ENCODE assay signal across 24 cellular contexts in genomic region chr10:108812906-108813305, GRCh38.
"Had no signal": no experiment of that assay in that cellular context is flagged by ENCODE, and none has a peak within 500 bp of the region (broad histone marks: within the 10 kb centered on the region; RNA-seq: fewer than 3 reads in every experiment).

No MANE protein-coding gene starts in this region.

- H3K79me2 ChIP-seq: hepatocyte had no signal

- ATAC-seq: effector memory CD8-positive, alpha-beta T cell; esophagus mucosa; foreskin keratinocyte; gastrocnemius medialis; gastroesophageal sphincter; heart left ventricle; heart right ventricle had no signal

- H3K27me3 ChIP-seq: colonic mucosa, esophagus muscularis mucosa, esophagus squamous epithelium, foreskin keratinocyte, gastrocnemius medialis, gastroesophageal sphincter, heart left ventricle, heart right ventricle, hepatocyte had no signal

- H3K4me3 ChIP-seq: colonic mucosa, coronary artery, dorsolateral prefrontal cortex, esophagus muscularis mucosa, esophagus squamous epithelium, gastrocnemius medialis, gastroesophageal sphincter, heart left ventricle, heart right ventricle, hepatocyte had no signal

- H2AFZ ChIP-seq: hepatocyte had no signal

- H3K36me3 ChIP-seq: colonic mucosa, esophagus muscularis mucosa, esophagus squamous epithelium, gastrocnemius medialis, gastroesophageal sphincter, heart left ventricle, heart right ventricle had no signal

- DNase-seq: colonic mucosa; cortex of kidney; dermis blood vessel endothelial cell; dorsolateral prefrontal cortex; effector CD4-positive, alpha-beta T cell; effector CD8-positive, alpha-beta T cell; effector memory CD4-positive, alpha-beta T cell; effector memory CD8-positive, alpha-beta T cell; endodermal cell; erythroblast; esophagus squamous epithelium; foreskin fibroblast; foreskin keratinocyte; gastrocnemius medialis; glutamatergic neuron; head of caudate nucleus; heart left ventricle; heart right ventricle had no signal

- H3K9me3 ChIP-seq: colonic mucosa, esophagus muscularis mucosa, esophagus squamous epithelium, gastrocnemius medialis, gastroesophageal sphincter, heart left ventricle, heart right ventricle had no signal

- H3K4me2 ChIP-seq: hepatocyte had no signal

- H3K4me1 ChIP-seq: colonic mucosa, esophagus muscularis mucosa, esophagus squamous epithelium, foreskin keratinocyte, gastrocnemius medialis, gastroesophageal sphincter, heart left ventricle, heart right ventricle had no signal

- H3K27ac ChIP-seq: colonic mucosa, coronary artery, dorsolateral prefrontal cortex, epithelial cell of prostate, esophagus muscularis mucosa, esophagus squamous epithelium, foreskin keratinocyte, gastrocnemius medialis, gastroesophageal sphincter, heart left ventricle, heart right ventricle, hepatocyte had no signal
